ENCODE assay signal across 8 cellular contexts in the genomic region with DNA sequence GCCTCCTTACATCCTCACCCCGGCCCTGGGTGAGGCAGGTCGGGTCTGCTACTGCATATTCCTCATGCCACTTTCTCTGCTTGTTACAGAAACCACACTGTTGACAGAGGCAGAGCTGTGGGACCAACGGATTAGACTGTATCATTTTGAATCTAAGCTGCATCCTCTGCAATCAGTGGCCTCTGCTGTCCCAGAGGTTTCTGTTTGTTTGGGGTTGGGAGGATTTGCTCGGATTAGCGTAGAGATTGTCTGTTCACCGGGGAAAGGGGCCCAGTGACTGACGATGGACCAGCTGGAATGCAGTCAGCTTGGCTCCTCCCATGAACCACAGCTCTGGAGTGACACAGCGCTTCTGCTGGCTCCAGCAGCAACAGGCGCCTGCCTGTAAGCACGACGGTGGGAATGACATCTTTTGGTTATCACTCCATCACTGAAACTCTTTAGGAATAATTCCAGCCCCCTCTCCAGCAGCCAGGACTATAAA. TPM values are rescaled to one million over a fixed set of nuclear protein-coding genes. Genes with fewer than 3 reads are reported as not detected.
DNase-seq lines count a peak whose midpoint lies in the region; ATAC-seq and TF ChIP-seq lines count a peak whose summit lies in the region.

No MANE protein-coding gene starts in this region.

- H3K27ac Mint-ChIP-seq in Caco-2 (ENCODE audit: unreplicated experiment) (no peak overlapping the region), nephron progenitor cell (no peak overlapping the region)
- H3K27ac Mint-ChIP-seq in activated T-helper 1 cell treated with anti-CD3 and anti-CD28 coated beads, Interleukin-12 subunit alpha, Interleukin-12 subunit beta, Interleukin-2, Interleukin-4 antibody, amounts not matched to agents 30 ng/mL and 10 ng/mL and 1 ng/mL, durations not matched to agents 14 hours and 24 hours and 36 hours, result no peak overlapping the region

- peaks cover 11% of the 10 kb centered on the region for H3K4me1 Mint-ChIP-seq in Caco-2 (ENCODE audit: low read depth, unreplicated experiment)
- H3K4me1 Mint-ChIP-seq in nephron progenitor cell, result peaks cover 35% of the 10 kb centered on the region
- H3K4me1 Mint-ChIP-seq in activated T-helper 1 cell treated with anti-CD3 and anti-CD28 coated beads, Interleukin-12 subunit alpha, Interleukin-12 subunit beta, Interleukin-2, Interleukin-4 antibody, amounts not matched to agents 30 ng/mL and 10 ng/mL and 1 ng/mL, durations not matched to agents 14 hours and 24 hours and 36 hours (ENCODE audit: low read depth), result no peaks in the 10 kb centered on the region

- H3K9me3 Mint-ChIP-seq in Caco-2 (ENCODE audit: unreplicated experiment) (peaks cover 7% of the 10 kb centered on the region), nephron progenitor cell (no peaks in the 10 kb centered on the region)
- no peaks in the 10 kb centered on the region for H3K9me3 Mint-ChIP-seq in activated T-helper 1 cell treated with anti-CD3 and anti-CD28 coated beads, Interleukin-12 subunit alpha, Interleukin-12 subunit beta, Interleukin-2, Interleukin-4 antibody, amounts not matched to agents 30 ng/mL and 10 ng/mL and 1 ng/mL, durations not matched to agents 14 hours and 24 hours and 36 hours

- H3K36me3 Mint-ChIP-seq in Caco-2 (ENCODE audit: insufficient read depth, unreplicated experiment) (no peaks in the 10 kb centered on the region), nephron progenitor cell (ENCODE audit: low read depth) (no peaks in the 10 kb centered on the region)
- no peaks in the 10 kb centered on the region for H3K36me3 Mint-ChIP-seq in activated T-helper 1 cell treated with anti-CD3 and anti-CD28 coated beads, Interleukin-12 subunit alpha, Interleukin-12 subunit beta, Interleukin-2, Interleukin-4 antibody, amounts not matched to agents 30 ng/mL and 10 ng/mL and 1 ng/mL, durations not matched to agents 14 hours and 24 hours and 36 hours (ENCODE audit: low read depth)

- peak; percentile 69 to 76 for DNase-seq in Caco-2
- DNase-seq in NCI-H82 (lab: John Stamatoyannopoulos, UW), result peak; percentile 97
- peak; percentile 92 for DNase-seq in fibroblast of mammary gland (ENCODE audit: low read depth)
- DNase-seq in nephron progenitor cell, result peak; percentile 56
- no peak for DNase-seq in activated T-helper 1 cell treated with anti-CD3 and anti-CD28 coated beads, Interleukin-12 subunit alpha, Interleukin-12 subunit beta, Interleukin-2, Interleukin-4 antibody, amounts not matched to agents 30 ng/mL and 10 ng/mL and 1 ng/mL, durations not matched to agents 14 hours and 24 hours and 36 hours (ENCODE audit: low spot score)
- no peak for DNase-seq in NCI-H226
- no peak for DNase-seq in SW 1271 (lab: John Stamatoyannopoulos, UW)

- TF ChIP-seq CTCF in Caco-2 (IDR thresholded peaks at IDR 0.05; ENCODE audit: insufficient read depth in 1 of 2, low read depth in 1 of 2, low read length in 1 of 2, severe bottlenecking in 1 of 2, unreplicated experiment in 1 of 2) (peak in 1 of 2 experiments; percentile 25), fibroblast of mammary gland (conservative IDR thresholded peaks at IDR 0.05; ENCODE audit: control insufficient read depth, insufficient read depth, low read depth, low read length) (no peak), nephron progenitor cell (IDR thresholded peaks at IDR 0.05) (no peak)

- H3K4me1 ChIP-seq in Caco-2, result no peaks in the 10 kb centered on the region; the same call in 1 of the 2 replicates

- CTCF ChIA-PET in Caco-2 (lab: Charles Lee), result no interaction called here

- no peaks in the 10 kb centered on the region for H3K27me3 ChIP-seq in Caco-2 (replicated peaks; ENCODE audit: control insufficient read depth, insufficient read depth, low read length)

- H3K36me3 ChIP-seq in Caco-2 (ENCODE audit: control insufficient read depth, insufficient read depth, low read length), result no peaks in the 10 kb centered on the region

- H3K4me3 ChIP-seq in Caco-2 (ENCODE audit: low read depth, low read length), result no peak overlapping the region
- no peak overlapping the region for H3K4me3 ChIP-seq in fibroblast of mammary gland (ENCODE audit: control insufficient read depth, low read depth, low read length)

- ATAC-seq in GM21360 (IDR thresholded peaks at IDR 0.05; ENCODE audit: unreplicated experiment), result no peak

- H3K27me3 Mint-ChIP-seq in Caco-2 (ENCODE audit: insufficient read depth, unreplicated experiment) (peaks cover 24% of the 10 kb centered on the region), nephron progenitor cell (ENCODE audit: low read depth, poor library complexity) (peaks cover 15% of the 10 kb centered on the region)
- H3K27me3 Mint-ChIP-seq in activated T-helper 1 cell treated with anti-CD3 and anti-CD28 coated beads, Interleukin-12 subunit alpha, Interleukin-12 subunit beta, Interleukin-2, Interleukin-4 antibody, amounts not matched to agents 30 ng/mL and 10 ng/mL and 1 ng/mL, durations not matched to agents 14 hours and 24 hours and 36 hours (ENCODE audit: insufficient read depth), result peaks cover 3% of the 10 kb centered on the region

- H3K4me3 Mint-ChIP-seq in Caco-2 (ENCODE audit: unreplicated experiment), result no peak overlapping the region
- H3K4me3 Mint-ChIP-seq in nephron progenitor cell, result no peak overlapping the region
- no peak overlapping the region for H3K4me3 Mint-ChIP-seq in activated T-helper 1 cell treated with anti-CD3 and anti-CD28 coated beads, Interleukin-12 subunit alpha, Interleukin-12 subunit beta, Interleukin-2, Interleukin-4 antibody, amounts not matched to agents 30 ng/mL and 10 ng/mL and 1 ng/mL, durations not matched to agents 14 hours and 24 hours and 36 hours

- BruUV-seq in Caco-2 (replicated peaks; lab: Mats Ljungman, UMichigan), result no TSS peak

- intact Hi-C loops in Caco-2 (cut with micrococcal nuclease; ENCODE audit: unreplicated experiment), result no loop called here
- intact Hi-C loops in activated T-helper 1 cell treated with anti-CD3 and anti-CD28 coated beads, Interleukin-12 subunit alpha, Interleukin-12 subunit beta, Interleukin-2, Interleukin-4 antibody, amounts not matched to agents 30 ng/mL and 10 ng/mL and 1 ng/mL, durations not matched to agents 14 hours and 24 hours and 36 hours (cut with micrococcal nuclease), result no loop called here

- POLR2A ChIA-PET in Caco-2 (lab: Charles Lee), result no interaction called here

- no peaks in the 10 kb centered on the region for H3K9me3 ChIP-seq in Caco-2

RNA-seq across cellular contexts. Expression of a gene that starts 37.3 kb away (rescaled TPM):
- not detected in 2 replicates for total RNA-seq in Caco-2 (2022)
- total RNA-seq in activated T-helper 1 cell treated with anti-CD3 and anti-CD28 coated beads, Interleukin-12 subunit alpha, Interleukin-12 subunit beta, Interleukin-2, Interleukin-4 antibody, amounts not matched to agents 30 ng/mL and 10 ng/mL and 1 ng/mL, durations not matched to agents 14 hours and 24 hours and 36 hours, result not detected in 2 replicates

Comparison
In these comparisons a context has a peak if more than half of its experiments do, and no peak if none do; other contexts are left out.
1. DNase-seq: peak in Caco-2 (2 of 2), NCI-H82 (single experiment), fibroblast of mammary gland (single experiment) and nephron progenitor cell (single experiment); none in activated T-helper 1 cell treated with anti-CD3 and anti-CD28 coated beads, Interleukin-12 subunit alpha, Interleukin-12 subunit beta, Interleukin-2, Interleukin-4 antibody, amounts not matched to agents 30 ng/mL and 10 ng/mL and 1 ng/mL, durations not matched to agents 14 hours and 24 hours and 36 hours (single experiment), NCI-H226 (single experiment) and SW 1271 (0 of 2).